ENCODE assay signal across 15 cellular contexts in the genomic region with DNA sequence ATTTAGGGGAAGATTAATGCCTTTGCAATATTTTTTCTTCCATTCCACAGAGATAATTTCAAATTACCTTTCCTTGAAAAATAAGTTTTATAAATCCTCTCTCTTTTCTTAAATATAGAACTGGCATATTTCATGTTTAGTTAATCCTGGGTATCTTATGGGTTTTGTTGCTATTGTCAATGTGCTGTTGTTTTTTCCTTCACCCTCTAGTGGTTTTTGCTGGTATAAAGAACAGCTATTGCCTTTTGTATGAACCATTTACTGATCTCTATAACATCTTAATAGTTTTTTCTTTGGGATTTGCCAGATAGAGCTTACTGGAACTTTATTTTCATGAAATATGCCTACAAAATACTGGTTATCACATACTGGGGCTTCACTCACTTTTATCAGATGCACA.
"Had no signal": no experiment of that assay in that cellular context is flagged by ENCODE, and none has a peak within 500 bp of the region (broad histone marks: within the 10 kb centered on the region; RNA-seq: fewer than 3 reads in every experiment).

No MANE protein-coding gene starts in this region.

- H3K4me3 ChIP-seq: colonic mucosa, gastrocnemius medialis, heart right ventricle, prostate gland, right lobe of liver, spleen, upper lobe of right lung had no signal

- H3K27ac Mint-ChIP-seq: activated naive CD8-positive, alpha-beta T cell treated with anti-CD3 and anti-CD28 coated beads, Interleukin-2, amount 10 ng/mL, durations not matched to agents 7 days and 5 days; activated T-helper 1 cell treated with anti-CD3 and anti-CD28 coated beads, Interleukin-12 subunit alpha, Interleukin-12 subunit beta, Interleukin-2, Interleukin-4 antibody, amounts not matched to agents 30 ng/mL and 10 ng/mL and 1 ng/mL, durations not matched to agents 14 hours and 24 hours and 36 hours; mesothelial cell of epicardium; nephron progenitor cell; stimulated activated naive CD8-positive, alpha-beta T cell treated with anti-CD3 and anti-CD28 coated beads, Interleukin-15, amount 100 ng/mL, for 72 hours; T-helper 2 cell treated with Interferon-gamma antibody and Interleukin-4, amounts not matched to agents 5 μg/mL and 100 μg/mL, for 36 hours had no signal

- H3K4me1 Mint-ChIP-seq: mesothelial cell of epicardium, nephron progenitor cell had no signal

- H3K36me3 ChIP-seq: colonic mucosa, gastrocnemius medialis, heart right ventricle, prostate gland, right lobe of liver, spleen, upper lobe of right lung had no signal

- H3K9me3 ChIP-seq: colonic mucosa, gastrocnemius medialis, prostate gland, upper lobe of right lung had no signal

- ATAC-seq: activated CD4-positive, CD25-positive, alpha-beta regulatory T cell treated with anti-CD3 and anti-CD28 coated beads, Interleukin-2, amount 50 U/mL, for 24 hours; gastrocnemius medialis; heart right ventricle; right lobe of liver; stimulated activated naive CD8-positive, alpha-beta T cell treated with anti-CD3 and anti-CD28 coated beads, Interleukin-15, amount 100 ng/mL, for 72 hours; upper lobe of right lung had no signal

- H3K4me3 Mint-ChIP-seq: activated naive CD8-positive, alpha-beta T cell treated with anti-CD3 and anti-CD28 coated beads, Interleukin-2, amount 10 ng/mL, durations not matched to agents 7 days and 5 days; activated T-helper 1 cell treated with anti-CD3 and anti-CD28 coated beads, Interleukin-12 subunit alpha, Interleukin-12 subunit beta, Interleukin-2, Interleukin-4 antibody, amounts not matched to agents 30 ng/mL and 10 ng/mL and 1 ng/mL, durations not matched to agents 14 hours and 24 hours and 36 hours; mesothelial cell of epicardium; nephron progenitor cell; stimulated activated naive CD8-positive, alpha-beta T cell treated with anti-CD3 and anti-CD28 coated beads, Interleukin-15, amount 100 ng/mL, for 72 hours; T-helper 2 cell treated with Interferon-gamma antibody and Interleukin-4, amounts not matched to agents 5 μg/mL and 100 μg/mL, for 36 hours had no signal

- H3K27me3 ChIP-seq: colonic mucosa, gastrocnemius medialis, heart right ventricle, right lobe of liver, spleen, upper lobe of right lung had no signal

- H3K27me3 Mint-ChIP-seq: activated naive CD8-positive, alpha-beta T cell treated with anti-CD3 and anti-CD28 coated beads, Interleukin-2, amount 10 ng/mL, durations not matched to agents 7 days and 5 days; stimulated activated naive CD8-positive, alpha-beta T cell treated with anti-CD3 and anti-CD28 coated beads, Interleukin-15, amount 100 ng/mL, for 72 hours had no signal

- H3K4me1 ChIP-seq: colonic mucosa, gastrocnemius medialis, heart right ventricle, prostate gland, right lobe of liver, spleen, upper lobe of right lung had no signal

- H3K27ac ChIP-seq: colonic mucosa, gastrocnemius medialis, heart right ventricle, prostate gland, right lobe of liver, spleen, upper lobe of right lung had no signal

- DNase-seq: activated naive CD4-positive, alpha-beta T cell; activated naive CD8-positive, alpha-beta T cell treated with anti-CD3 and anti-CD28 coated beads, Interleukin-2, amount 10 ng/mL, durations not matched to agents 7 days and 5 days; colonic mucosa; gastrocnemius medialis; heart right ventricle; nephron progenitor cell; right lobe of liver; spleen; stimulated activated naive CD8-positive, alpha-beta T cell treated with anti-CD3 and anti-CD28 coated beads, Interleukin-15, amount 100 ng/mL, for 72 hours; upper lobe of right lung had no signal
